8 cellular contexts compared by ENCODE assay signal in the genomic region with DNA sequence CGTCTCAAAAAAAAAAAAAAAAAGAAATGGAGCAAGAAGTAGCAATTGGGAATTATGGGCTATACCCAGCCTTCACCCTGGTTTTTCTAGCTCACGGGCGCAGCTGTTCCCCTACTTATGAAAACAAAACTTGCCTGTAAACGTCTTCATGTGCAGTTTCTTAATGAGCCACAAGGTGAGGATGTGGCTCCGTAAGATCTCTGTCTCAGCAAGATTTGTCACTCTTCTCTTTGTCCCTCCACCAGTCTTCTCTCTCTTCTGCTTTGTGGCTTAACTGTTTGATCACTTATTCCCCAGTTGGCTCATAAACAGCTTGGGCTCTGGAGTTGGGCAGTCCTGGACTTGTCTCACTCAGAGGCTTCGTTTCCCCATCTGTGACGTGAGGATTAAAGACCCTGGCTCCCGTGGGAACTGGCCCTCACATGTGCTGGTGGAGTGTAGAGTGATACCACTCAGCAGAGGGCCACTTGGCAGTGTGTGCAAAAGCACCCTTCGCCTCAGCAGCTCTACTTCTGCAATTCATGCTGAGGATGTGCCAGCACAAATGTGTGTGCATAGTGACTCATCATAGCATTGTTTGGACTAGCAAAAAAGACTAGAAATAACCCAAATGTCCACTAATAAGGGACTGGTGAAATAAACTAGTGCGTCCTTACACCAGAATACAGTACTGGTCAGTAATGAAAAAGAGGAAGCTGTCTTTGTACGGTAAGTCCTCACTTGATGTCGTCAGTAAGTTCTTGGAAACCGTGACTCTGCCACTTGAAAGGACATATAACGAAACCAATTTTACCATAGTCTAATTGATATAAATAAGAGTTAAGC. TPM values are rescaled to one million over a fixed set of nuclear protein-coding genes. Genes with fewer than 3 reads are reported as not detected.
DNase-seq lines count a peak whose midpoint lies in the region; ATAC-seq and TF ChIP-seq lines count a peak whose summit lies in the region.

No MANE protein-coding gene starts in this region.

- no peaks in the 10 kb centered on the region for H3K9me3 Mint-ChIP-seq in CD4-positive, alpha-beta memory T cell
- no peaks in the 10 kb centered on the region for H3K9me3 Mint-ChIP-seq in activated T-cell treated with anti-CD3 and anti-CD28 coated beads, Interleukin-2, amount 50 U/mL, for 24 hours
- no peaks in the 10 kb centered on the region for H3K9me3 Mint-ChIP-seq in neural progenitor cell

- H3K27ac Mint-ChIP-seq in CD4-positive, alpha-beta memory T cell = peak overlapping the region in 6 of 7 donors; percentile 2 to 66 (median 22)
- peak overlapping the region; percentile 92 for H3K27ac Mint-ChIP-seq in activated T-cell treated with anti-CD3 and anti-CD28 coated beads, Interleukin-2, amount 50 U/mL, for 24 hours
- H3K27ac Mint-ChIP-seq in neural progenitor cell = no peak overlapping the region

- POLR2A ChIA-PET in CD4-positive, alpha-beta memory T cell (lab: Charles Lee; ENCODE audit: partially characterized antibody) = interaction anchor here (1.2 to 2.5 kb wide), 3 partner anchors 8 to 64 kb away, joined by 3 to 20 read pairs (median 3); partner anchors contain the start of genes CEP68 and RAB1A

- DNase-seq in CD4-positive, alpha-beta memory T cell = peak; percentile 55 to 63 (median 57)
- DNase-seq in NCI-H2196 (lab: John Stamatoyannopoulos, UW; ENCODE audit: unreplicated experiment) = peak; percentile 26
- DNase-seq in activated T-cell treated with anti-CD3 and anti-CD28 coated beads, Interleukin-2, amount 50 U/mL, for 24 hours = peak; percentile 57
- peak; percentile 94 for DNase-seq in fibroblast of pulmonary artery (ENCODE audit: low read depth)
- peak; percentile 55 for DNase-seq in neural progenitor cell (ENCODE audit: low spot score)
- DNase-seq in 8988T = no peak

- H2AFZ ChIP-seq in neural progenitor cell (replicated peaks) = no peak overlapping the region

- no peak overlapping the region for H3K4me3 ChIP-seq in CD4-positive, alpha-beta memory T cell (ENCODE audit: low read length in 2 of 2)
- H3K4me3 ChIP-seq in fibroblast of pulmonary artery (replicated peaks; ENCODE audit: low read depth, low read length) (no peak overlapping the region), neural progenitor cell (no peak overlapping the region)

- no peaks in the 10 kb centered on the region for H3F3A ChIP-seq in neural progenitor cell (ENCODE audit: low read depth)

- peaks cover 44% of the 10 kb centered on the region for H3K4me1 ChIP-seq in CD4-positive, alpha-beta memory T cell (ENCODE audit: insufficient read depth, low read length)
- H3K4me1 ChIP-seq in neural progenitor cell = peaks cover 10% of the 10 kb centered on the region

- H3K27me3 ChIP-seq in CD4-positive, alpha-beta memory T cell (ENCODE audit: insufficient read depth, low read length) = no peaks in the 10 kb centered on the region
- H3K27me3 ChIP-seq in neural progenitor cell = no peaks in the 10 kb centered on the region

- peaks cover 91% of the 10 kb centered on the region for H3K79me2 ChIP-seq in neural progenitor cell (ENCODE audit: low read depth)

- H3K9ac ChIP-seq in neural progenitor cell = no peak overlapping the region

- H3K36me3 Mint-ChIP-seq in CD4-positive, alpha-beta memory T cell = peaks cover 0 to 7% of the 10 kb centered on the region in 2 donors
- H3K36me3 Mint-ChIP-seq in activated T-cell treated with anti-CD3 and anti-CD28 coated beads, Interleukin-2, amount 50 U/mL, for 24 hours (ENCODE audit: low read depth) = peaks cover 3% of the 10 kb centered on the region
- H3K36me3 Mint-ChIP-seq in neural progenitor cell = peaks cover 9% of the 10 kb centered on the region

- intact Hi-C loops in CD4-positive, alpha-beta memory T cell (cut with micrococcal nuclease) = loop anchor here (1.0 to 5.0 kb wide), 4 partner anchors 65 to 487 kb away; partner anchors contain the start of gene RAB1A

- peaks cover 20 to 76% (median 38%) of the 10 kb centered on the region in 4 donors for H3K4me1 Mint-ChIP-seq in CD4-positive, alpha-beta memory T cell
- H3K4me1 Mint-ChIP-seq in activated T-cell treated with anti-CD3 and anti-CD28 coated beads, Interleukin-2, amount 50 U/mL, for 24 hours (ENCODE audit: low read depth) = peaks cover 51% of the 10 kb centered on the region
- peaks cover 29% of the 10 kb centered on the region for H3K4me1 Mint-ChIP-seq in neural progenitor cell

- H3K9me3 ChIP-seq in CD4-positive, alpha-beta memory T cell (ENCODE audit: control insufficient read depth in 1 of 2, low read length in 2 of 2) = no peaks in the 10 kb centered on the region
- no peaks in the 10 kb centered on the region for H3K9me3 ChIP-seq in neural progenitor cell (ENCODE audit: low read depth)

- TF ChIP-seq CTCF in fibroblast of pulmonary artery (IDR thresholded peaks at IDR 0.05; ENCODE audit: low read length, missing control alignments) (peak; percentile 53), neural progenitor cell (IDR thresholded peaks at IDR 0.05) (peak; percentile 51)

- H3K27ac ChIP-seq in CD4-positive, alpha-beta memory T cell (ENCODE audit: low read depth, low read length) = no peak overlapping the region
- no peak overlapping the region for H3K27ac ChIP-seq in neural progenitor cell

- H3K36me3 ChIP-seq in CD4-positive, alpha-beta memory T cell (ENCODE audit: insufficient read depth, low read length) = peaks cover 5% of the 10 kb centered on the region
- no peaks in the 10 kb centered on the region for H3K36me3 ChIP-seq in neural progenitor cell

- H3K4me2 ChIP-seq in neural progenitor cell = no peak overlapping the region

- CTCF ChIA-PET in CD4-positive, alpha-beta memory T cell (lab: Charles Lee; ENCODE audit: partially characterized antibody) = interaction anchor here (0.7 to 11.0 kb wide), 24 partner anchors 9 to 509 kb away, joined by 3 to 65 read pairs (median 5); partner anchors contain the start of genes CEP68 and RAB1A

- H4K20me1 ChIP-seq in neural progenitor cell (ENCODE audit: low read depth) = peaks cover 94% of the 10 kb centered on the region

- ATAC-seq in GM18870 (IDR thresholded peaks at IDR 0.05; ENCODE audit: unreplicated experiment) (peak; percentile 81), HG03064 (IDR thresholded peaks at IDR 0.05; ENCODE audit: low read depth, unreplicated experiment) (peak; percentile 82)

- no peaks in the 10 kb centered on the region for H3K27me3 Mint-ChIP-seq in CD4-positive, alpha-beta memory T cell
- no peaks in the 10 kb centered on the region for H3K27me3 Mint-ChIP-seq in activated T-cell treated with anti-CD3 and anti-CD28 coated beads, Interleukin-2, amount 50 U/mL, for 24 hours
- peaks cover 5% of the 10 kb centered on the region for H3K27me3 Mint-ChIP-seq in neural progenitor cell (ENCODE audit: insufficient read depth, low read depth)

- H3K4me3 Mint-ChIP-seq in CD4-positive, alpha-beta memory T cell = peak overlapping the region in 3 of 8 donors; percentile 29 to 35 (median 31)
- H3K4me3 Mint-ChIP-seq in activated T-cell treated with anti-CD3 and anti-CD28 coated beads, Interleukin-2, amount 50 U/mL, for 24 hours = no peak overlapping the region
- H3K4me3 Mint-ChIP-seq in neural progenitor cell = no peak overlapping the region

RNA-seq across cellular contexts. Expression of gene CEP68, which starts 8.7 kb away (rescaled TPM):
- 10 to 100 TPM; 57.7 to 59.9 TPM for total RNA-seq in CD4-positive, alpha-beta memory T cell
- polyA plus RNA-seq in CD4-positive, alpha-beta memory T cell = 10 to 100 TPM; 19.9 to 28.4 TPM
- total RNA-seq in neural progenitor cell (ENCODE audit: low replicate concordance) = 33.3 and 36.2 TPM in 2 replicates
